Comparison of ENCODE assay signal across 14 cellular contexts in genomic region chr2:26613241-26614204, GRCh38. TPM values are rescaled to one million over a fixed set of nuclear protein-coding genes. Genes with fewer than 3 reads are reported as not detected.
A peak's percentile ranks its signal among the peaks of the same experiment; 100 is the strongest.
DNase-seq lines count a peak whose midpoint lies in the region; ATAC-seq and TF ChIP-seq lines count a peak whose summit lies in the region.
"Had no signal": no experiment of that assay in that cellular context is flagged by ENCODE, and none has a peak within 500 bp of the region (broad histone marks: within the 10 kb centered on the region; RNA-seq: fewer than 3 reads in every experiment).

No MANE protein-coding gene starts in this region.

- peak; percentile 62 for DNase-seq in NCI-H1092 treated with DMSO at 0.1 percent for 48 hours (lab: John Stamatoyannopoulos, UW)
- no peak for DNase-seq in esophagus squamous epithelium (lab: John Stamatoyannopoulos, UW)
- no peak for DNase-seq in nephron progenitor cell
- no peak for DNase-seq in HAP-1 (ENCODE audit: low spot score in 2 of 2)
- no peak for DNase-seq in pons (ENCODE audit: low spot score)
- no peak for DNase-seq in HCEC 1CT
- DNase-seq: AML-193, NCI-H2227 treated with DMSO at 0.1 percent for 48 hours, SIG-M5 had no signal

- ATAC-seq in GM21360 (IDR thresholded peaks at IDR 0.05; ENCODE audit: unreplicated experiment) = no peak
- ATAC-seq: K562 had no signal

- H3K4me3 ChIP-seq in BLaER1 = no peak overlapping the region
- no peak overlapping the region for H3K4me3 ChIP-seq in esophagus squamous epithelium
- no peak overlapping the region for H3K4me3 ChIP-seq in HAP-1
- H3K4me3 ChIP-seq: K562, skin epidermis had no signal

- 46 to 47% methylated on average over 5 of the region's 13 CpGs for WGBS in esophagus squamous epithelium, 2 donors

- no peak for TF ChIP-seq CTCF in esophagus squamous epithelium (IDR thresholded peaks at IDR 0.05)
- no peak for TF ChIP-seq CTCF in nephron progenitor cell (IDR thresholded peaks at IDR 0.05)

- peaks cover 85% of the 10 kb centered on the region for H3K4me1 ChIP-seq in BLaER1
- H3K4me1 ChIP-seq in esophagus squamous epithelium = peaks cover 3 to 42% (median 18%) of the 10 kb centered on the region in 3 donors
- H3K4me1 ChIP-seq in HAP-1 = no peaks in the 10 kb centered on the region

- H3K27ac Mint-ChIP-seq in nephron progenitor cell = peak overlapping the region; percentile 66

- H4K20me1 ChIP-seq in BLaER1 = no peaks in the 10 kb centered on the region

- in situ Hi-C loops in HAP-1 (cut with MboI; ENCODE audit: low sequenced_read_pairs) = no loop called here

- H3K4me2 ChIP-seq in BLaER1 = peak overlapping the region; percentile 86

- H3K9me3 ChIP-seq in BLaER1 (no peaks in the 10 kb centered on the region), esophagus squamous epithelium (no peaks in the 10 kb centered on the region), HAP-1 (no peaks in the 10 kb centered on the region)

- H3K9ac ChIP-seq in BLaER1 = peak overlapping the region; percentile 54; the same call in 1 of the 2 replicates

- H3K36me3 Mint-ChIP-seq in nephron progenitor cell (ENCODE audit: low read depth) = no peaks in the 10 kb centered on the region

- H3K4me3 Mint-ChIP-seq in nephron progenitor cell = no peak overlapping the region

- peaks cover 89% of the 10 kb centered on the region for H3K4me1 Mint-ChIP-seq in nephron progenitor cell

- H3K27me3 Mint-ChIP-seq in nephron progenitor cell (ENCODE audit: low read depth, poor library complexity) = peaks cover 25% of the 10 kb centered on the region

- H3K27me3 ChIP-seq in BLaER1 (no peaks in the 10 kb centered on the region), esophagus squamous epithelium (peaks cover 0 to 19% (median 0%) of the 10 kb centered on the region in 4 donors), HAP-1 (ENCODE audit: low read depth) (peaks cover 9% of the 10 kb centered on the region)

- H3K9me3 Mint-ChIP-seq in nephron progenitor cell = no peaks in the 10 kb centered on the region

- intact Hi-C loops in esophagus squamous epithelium (cut with DNase I) = no loop called here

- H3K36me3 ChIP-seq in BLaER1 (no peaks in the 10 kb centered on the region), esophagus squamous epithelium (no peaks in the 10 kb centered on the region), HAP-1 (replicated peaks) (no peaks in the 10 kb centered on the region)

- H3K27ac ChIP-seq in BLaER1 (peak overlapping the region; percentile 42), esophagus squamous epithelium (peak overlapping the region in 3 of 4 donors; percentile 25 to 73 (median 25))
- H3K27ac ChIP-seq: skin epidermis had no signal

- no peak for TF ChIP-seq POLR2A in esophagus squamous epithelium (IDR thresholded peaks at IDR 0.05)

RNA-seq across cellular contexts. Expression of gene CIB4, which starts 27.6 kb away (rescaled TPM):
- total RNA-seq in esophagus squamous epithelium = under 1 TPM in 1 of 4 donors, not detected in 3; 0.57 TPM
- total RNA-seq: astrocyte, K562 had no signal
